In genomic region chr9:118736406-118736805, GRCh38 we compare ENCODE assay signal across 18 cellular contexts.
A peak's percentile ranks its signal among the peaks of the same experiment; 100 is the strongest.
DNase-seq lines count a peak whose midpoint lies in the region; TF ChIP-seq lines count a peak whose summit lies in the region.
"Had no signal": no experiment of that assay in that cellular context is flagged by ENCODE, and none has a peak within 500 bp of the region (broad histone marks: within the 10 kb centered on the region; RNA-seq: fewer than 3 reads in every experiment).

No MANE protein-coding gene starts in this region.

- H3K18ac ChIP-seq in mesendoderm (ENCODE audit: low read length): no peak overlapping the region

- TF ChIP-seq CTCF in HEK293 (tag by site-specific recombination; IDR thresholded peaks at IDR 0.05): no peak

- H3K4ac ChIP-seq in mesendoderm (ENCODE audit: low read depth, low read length): no peak overlapping the region

- no peak overlapping the region for H2AK5ac ChIP-seq in mesendoderm (ENCODE audit: low read length)

- no peak overlapping the region for H3K4me2 ChIP-seq in mesendoderm (ENCODE audit: low read length)
- H3K4me2 ChIP-seq: BLaER1 treated with 17β-estradiol and CSF1 and Interleukin-3, amounts not matched to agents 10 nM and 100 nM had no signal

- no peak overlapping the region for H2BK5ac ChIP-seq in mesendoderm (ENCODE audit: low read length)

- H3K4me1 ChIP-seq in HEK293 (ENCODE audit: control insufficient read depth, insufficient read depth, low read length): no peaks in the 10 kb centered on the region
- no peaks in the 10 kb centered on the region for H3K4me1 ChIP-seq in mesendoderm (ENCODE audit: control insufficient read depth, low read depth, low read length)
- H3K4me1 ChIP-seq: BLaER1 treated with 17β-estradiol and CSF1 and Interleukin-3, amounts not matched to agents 10 nM and 100 nM; Caco-2 had no signal

- CTCF ChIA-PET in HEK293 (lab: Yijun Ruan, JAX): interaction anchor here (0.7 kb wide), 1 partner anchor 12 kb away, joined by 3 read pairs; no protein-coding TSS in a partner anchor

- H4K8ac ChIP-seq in mesendoderm (ENCODE audit: low read depth, low read length): no peak overlapping the region

- H3K79me1 ChIP-seq in mesendoderm (ENCODE audit: low read length): no peaks in the 10 kb centered on the region

- no peak overlapping the region for H3K56ac ChIP-seq in mesendoderm (ENCODE audit: low read length)

- no peaks in the 10 kb centered on the region for H3K79me2 ChIP-seq in mesendoderm (ENCODE audit: control insufficient read depth, insufficient read depth, low read length)

- H3K27me3 ChIP-seq in mesendoderm (ENCODE audit: insufficient read depth, low read length, poor library complexity): no peaks in the 10 kb centered on the region
- H3K27me3 ChIP-seq: BLaER1 treated with 17β-estradiol and CSF1 and Interleukin-3, amounts not matched to agents 10 nM and 100 nM had no signal

- H3K23ac ChIP-seq in mesendoderm (ENCODE audit: low read length): no peak overlapping the region

- H4K5ac ChIP-seq in mesendoderm (ENCODE audit: low read length): no peak overlapping the region

- H3K36me3 ChIP-seq in HEK293 (ENCODE audit: control insufficient read depth in 2 of 2, insufficient read depth in 1 of 2, low read length in 2 of 2) (no peaks in the 10 kb centered on the region), mesendoderm (ENCODE audit: control insufficient read depth, insufficient read depth, low read length) (no peaks in the 10 kb centered on the region)

- POLR2A ChIA-PET in HEK293 (lab: Yijun Ruan, JAX): no interaction called here

- H3K9ac ChIP-seq in mesendoderm (ENCODE audit: low read length): no peak overlapping the region
- H3K9ac ChIP-seq: BLaER1 treated with 17β-estradiol and CSF1 and Interleukin-3, amounts not matched to agents 10 nM and 100 nM had no signal

- no peak overlapping the region for H2BK120ac ChIP-seq in mesendoderm (ENCODE audit: low read depth, low read length)

- DNase-seq in DMS53 (lab: John Stamatoyannopoulos, UW) (peak; percentile 4), DMS53 treated with DMSO at 0.1 percent for 48 hours (lab: John Stamatoyannopoulos, UW; ENCODE audit: unreplicated experiment) (no peak), NCI-H69 (lab: John Stamatoyannopoulos, UW) (peak; percentile 8), mesendoderm (peak; percentile 6), NCI-H510A (lab: John Stamatoyannopoulos, UW) (no peak), NCI-H146 (lab: John Stamatoyannopoulos, UW) (no peak)
- no peak for DNase-seq in activated CD8-positive, alpha-beta memory T cell treated with anti-CD3 and anti-CD28 coated beads for 24 hours
- DNase-seq: ACHN; Caco-2; Calu3; CD4-positive, alpha-beta T cell; CD8-positive, alpha-beta T cell; DMS79 treated with DMSO at 0.1 percent for 48 hours; GF-D8 had no signal

- no peak overlapping the region for H2BK15ac ChIP-seq in mesendoderm (replicated peaks; ENCODE audit: low read depth)

- H3K27ac ChIP-seq in HEK293 (ENCODE audit: extremely low read depth, low read depth, low read length): no peak overlapping the region
- H3K27ac ChIP-seq in mesendoderm (ENCODE audit: low read depth, low read length): no peak overlapping the region
- H3K27ac ChIP-seq: 22Rv1; BLaER1 treated with 17β-estradiol and CSF1 and Interleukin-3, amounts not matched to agents 10 nM and 100 nM; C4-2B had no signal

- no peaks in the 10 kb centered on the region for H3K9me3 ChIP-seq in HEK293 (ENCODE audit: control insufficient read depth, insufficient read depth, low read depth, low read length)
- H3K9me3 ChIP-seq: Caco-2 had no signal

- no peak overlapping the region for H3K4me3 ChIP-seq in HEK293 (ENCODE audit: low read depth, low read length)
- no peak overlapping the region for H3K4me3 ChIP-seq in mesendoderm (ENCODE audit: low read length)
- H3K4me3 ChIP-seq: BLaER1 treated with 17β-estradiol and CSF1 and Interleukin-3, amounts not matched to agents 10 nM and 100 nM had no signal

TF ChIP-seq in HEK293, 187 proteins besides CTCF, POLR2A, EP300 and RAD21:
- TF ChIP-seq ZNF239 (tag by site-specific recombination; IDR thresholded peaks at IDR 0.05) (no peak), SETDB1 (IDR thresholded peaks at IDR 0.05; ENCODE audit: insufficient read length, low read length) (peak; percentile 47), ZNF585B (tag by site-specific recombination; IDR thresholded peaks at IDR 0.05) (peak; percentile 84), MYNN (tag by site-specific recombination; IDR thresholded peaks at IDR 0.05; ENCODE audit: borderline replicate concordance) (no peak), FEZF1 (tag by site-specific recombination; IDR thresholded peaks at IDR 0.05) (no peak), ZSCAN23 (tag by site-specific recombination; IDR thresholded peaks at IDR 0.05) (no peak), ZBTB6 (tag by site-specific recombination; IDR thresholded peaks at IDR 0.05) (no peak), ZIC2 (tag by site-specific recombination; IDR thresholded peaks at IDR 0.05) (no peak), ZNF837 (tag by site-specific recombination; IDR thresholded peaks at IDR 0.05) (no peak)

Comparison
In these comparisons a context has a peak if more than half of its experiments do, and no peak if none do; other contexts are left out.
1. DNase-seq: peak in DMS53 (single experiment), NCI-H69 (single experiment) and mesendoderm (single experiment); none in DMS53 treated with DMSO at 0.1 percent for 48 hours (single experiment), activated CD8-positive, alpha-beta memory T cell treated with anti-CD3 and anti-CD28 coated beads for 24 hours (single experiment), NCI-H510A (single experiment) and NCI-H146 (single experiment).